In the genomic region with DNA sequence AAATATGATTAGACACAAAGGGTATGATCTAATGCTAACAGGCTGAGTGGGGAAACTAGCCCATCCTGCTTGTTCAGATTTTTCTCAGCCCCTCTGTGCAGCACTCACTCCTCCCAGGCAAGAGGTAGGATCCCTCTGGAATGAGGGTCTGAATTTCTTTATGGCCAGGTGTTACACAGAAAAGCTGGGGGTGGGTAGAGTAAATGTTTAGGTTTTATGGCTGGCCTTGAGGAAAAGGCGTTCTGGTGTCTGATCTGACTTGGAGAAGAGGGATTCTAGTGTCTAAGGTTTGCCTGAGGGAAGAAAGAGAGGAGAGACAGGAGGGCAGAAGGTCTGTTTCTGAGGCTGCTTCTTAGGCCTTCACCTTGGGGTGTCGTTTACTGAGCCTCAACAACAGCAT, we compare ENCODE assay signal across 2 cellular contexts.
TF ChIP-seq lines count a peak whose summit lies in the region.

No MANE protein-coding gene starts in this region.

TF ChIP-seq in GM12878, 131 proteins besides CTCF, POLR2A, EP300 and RAD21 (continues in another document):
- TF ChIP-seq, protein P1, sequence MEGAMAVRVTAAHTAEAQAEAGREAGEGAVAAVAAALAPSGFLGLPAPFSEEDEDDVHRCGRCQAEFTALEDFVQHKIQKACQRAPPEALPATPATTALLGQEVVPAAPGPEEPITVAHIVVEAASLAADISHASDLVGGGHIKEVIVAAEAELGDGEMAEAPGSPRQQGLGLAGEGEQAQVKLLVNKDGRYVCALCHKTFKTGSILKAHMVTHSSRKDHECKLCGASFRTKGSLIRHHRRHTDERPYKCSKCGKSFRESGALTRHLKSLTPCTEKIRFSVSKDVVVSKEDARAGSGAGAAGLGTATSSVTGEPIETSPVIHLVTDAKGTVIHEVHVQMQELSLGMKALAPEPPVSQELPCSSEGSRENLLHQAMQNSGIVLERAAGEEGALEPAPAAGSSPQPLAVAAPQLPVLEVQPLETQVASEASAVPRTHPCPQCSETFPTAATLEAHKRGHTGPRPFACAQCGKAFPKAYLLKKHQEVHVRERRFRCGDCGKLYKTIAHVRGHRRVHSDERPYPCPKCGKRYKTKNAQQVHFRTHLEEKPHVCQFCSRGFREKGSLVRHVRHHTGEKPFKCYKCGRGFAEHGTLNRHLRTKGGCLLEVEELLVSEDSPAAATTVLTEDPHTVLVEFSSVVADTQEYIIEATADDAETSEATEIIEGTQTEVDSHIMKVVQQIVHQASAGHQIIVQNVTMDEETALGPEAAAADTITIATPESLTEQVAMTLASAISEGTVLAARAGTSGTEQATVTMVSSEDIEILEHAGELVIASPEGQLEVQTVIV (IDR thresholded peaks at IDR 0.05; ENCODE audit: borderline replicate concordance, partially characterized antibody): no peak
- TF ChIP-seq GATAD2B (conservative IDR thresholded peaks at IDR 0.05; ENCODE audit: low read depth): no peak
- TF ChIP-seq ZZZ3 (IDR thresholded peaks at IDR 0.05; ENCODE audit: control insufficient read depth, insufficient read length, low read depth): no peak
- no peak for TF ChIP-seq BACH1 (IDR thresholded peaks at IDR 0.05; ENCODE audit: borderline replicate concordance)
- TF ChIP-seq, protein P2, sequence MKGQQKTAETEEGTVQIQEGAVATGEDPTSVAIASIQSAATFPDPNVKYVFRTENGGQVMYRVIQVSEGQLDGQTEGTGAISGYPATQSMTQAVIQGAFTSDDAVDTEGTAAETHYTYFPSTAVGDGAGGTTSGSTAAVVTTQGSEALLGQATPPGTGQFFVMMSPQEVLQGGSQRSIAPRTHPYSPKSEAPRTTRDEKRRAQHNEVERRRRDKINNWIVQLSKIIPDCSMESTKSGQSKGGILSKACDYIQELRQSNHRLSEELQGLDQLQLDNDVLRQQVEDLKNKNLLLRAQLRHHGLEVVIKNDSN (IDR thresholded peaks at IDR 0.05; ENCODE audit: borderline replicate concordance, extremely low read length, insufficient read depth, low read depth, low read length): no peak
- no peak for TF ChIP-seq NBN (IDR thresholded peaks at IDR 0.05)
- no peak for TF ChIP-seq YBX1 (IDR thresholded peaks at IDR 0.05)
- TF ChIP-seq SREBF2 (IDR thresholded peaks at IDR 0.05; ENCODE audit: low read length): no peak
- TF ChIP-seq, protein P3, sequence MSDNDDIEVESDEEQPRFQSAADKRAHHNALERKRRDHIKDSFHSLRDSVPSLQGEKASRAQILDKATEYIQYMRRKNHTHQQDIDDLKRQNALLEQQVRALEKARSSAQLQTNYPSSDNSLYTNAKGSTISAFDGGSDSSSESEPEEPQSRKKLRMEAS (IDR thresholded peaks at IDR 0.05; ENCODE audit: low read depth, low read length): no peak
- no peak for TF ChIP-seq ZSCAN29 (IDR thresholded peaks at IDR 0.05)
- TF ChIP-seq, protein P4, sequence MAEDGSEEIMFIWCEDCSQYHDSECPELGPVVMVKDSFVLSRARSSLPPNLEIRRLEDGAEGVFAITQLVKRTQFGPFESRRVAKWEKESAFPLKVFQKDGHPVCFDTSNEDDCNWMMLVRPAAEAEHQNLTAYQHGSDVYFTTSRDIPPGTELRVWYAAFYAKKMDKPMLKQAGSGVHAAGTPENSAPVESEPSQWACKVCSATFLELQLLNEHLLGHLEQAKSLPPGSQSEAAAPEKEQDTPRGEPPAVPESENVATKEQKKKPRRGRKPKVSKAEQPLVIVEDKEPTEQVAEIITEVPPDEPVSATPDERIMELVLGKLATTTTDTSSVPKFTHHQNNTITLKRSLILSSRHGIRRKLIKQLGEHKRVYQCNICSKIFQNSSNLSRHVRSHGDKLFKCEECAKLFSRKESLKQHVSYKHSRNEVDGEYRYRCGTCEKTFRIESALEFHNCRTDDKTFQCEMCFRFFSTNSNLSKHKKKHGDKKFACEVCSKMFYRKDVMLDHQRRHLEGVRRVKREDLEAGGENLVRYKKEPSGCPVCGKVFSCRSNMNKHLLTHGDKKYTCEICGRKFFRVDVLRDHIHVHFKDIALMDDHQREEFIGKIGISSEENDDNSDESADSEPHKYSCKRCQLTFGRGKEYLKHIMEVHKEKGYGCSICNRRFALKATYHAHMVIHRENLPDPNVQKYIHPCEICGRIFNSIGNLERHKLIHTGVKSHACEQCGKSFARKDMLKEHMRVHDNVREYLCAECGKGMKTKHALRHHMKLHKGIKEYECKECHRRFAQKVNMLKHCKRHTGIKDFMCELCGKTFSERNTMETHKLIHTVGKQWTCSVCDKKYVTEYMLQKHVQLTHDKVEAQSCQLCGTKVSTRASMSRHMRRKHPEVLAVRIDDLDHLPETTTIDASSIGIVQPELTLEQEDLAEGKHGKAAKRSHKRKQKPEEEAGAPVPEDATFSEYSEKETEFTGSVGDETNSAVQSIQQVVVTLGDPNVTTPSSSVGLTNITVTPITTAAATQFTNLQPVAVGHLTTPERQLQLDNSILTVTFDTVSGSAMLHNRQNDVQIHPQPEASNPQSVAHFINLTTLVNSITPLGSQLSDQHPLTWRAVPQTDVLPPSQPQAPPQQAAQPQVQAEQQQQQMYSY (CRISPR knock-in tag; IDR thresholded peaks at IDR 0.05): no peak
- TF ChIP-seq SMAD1 (IDR thresholded peaks at IDR 0.05; ENCODE audit: low read depth, partially characterized antibody): no peak
- no peak for TF ChIP-seq ASH2L (IDR thresholded peaks at IDR 0.05; ENCODE audit: borderline replicate concordance, low read depth)
- TF ChIP-seq, protein P5, sequence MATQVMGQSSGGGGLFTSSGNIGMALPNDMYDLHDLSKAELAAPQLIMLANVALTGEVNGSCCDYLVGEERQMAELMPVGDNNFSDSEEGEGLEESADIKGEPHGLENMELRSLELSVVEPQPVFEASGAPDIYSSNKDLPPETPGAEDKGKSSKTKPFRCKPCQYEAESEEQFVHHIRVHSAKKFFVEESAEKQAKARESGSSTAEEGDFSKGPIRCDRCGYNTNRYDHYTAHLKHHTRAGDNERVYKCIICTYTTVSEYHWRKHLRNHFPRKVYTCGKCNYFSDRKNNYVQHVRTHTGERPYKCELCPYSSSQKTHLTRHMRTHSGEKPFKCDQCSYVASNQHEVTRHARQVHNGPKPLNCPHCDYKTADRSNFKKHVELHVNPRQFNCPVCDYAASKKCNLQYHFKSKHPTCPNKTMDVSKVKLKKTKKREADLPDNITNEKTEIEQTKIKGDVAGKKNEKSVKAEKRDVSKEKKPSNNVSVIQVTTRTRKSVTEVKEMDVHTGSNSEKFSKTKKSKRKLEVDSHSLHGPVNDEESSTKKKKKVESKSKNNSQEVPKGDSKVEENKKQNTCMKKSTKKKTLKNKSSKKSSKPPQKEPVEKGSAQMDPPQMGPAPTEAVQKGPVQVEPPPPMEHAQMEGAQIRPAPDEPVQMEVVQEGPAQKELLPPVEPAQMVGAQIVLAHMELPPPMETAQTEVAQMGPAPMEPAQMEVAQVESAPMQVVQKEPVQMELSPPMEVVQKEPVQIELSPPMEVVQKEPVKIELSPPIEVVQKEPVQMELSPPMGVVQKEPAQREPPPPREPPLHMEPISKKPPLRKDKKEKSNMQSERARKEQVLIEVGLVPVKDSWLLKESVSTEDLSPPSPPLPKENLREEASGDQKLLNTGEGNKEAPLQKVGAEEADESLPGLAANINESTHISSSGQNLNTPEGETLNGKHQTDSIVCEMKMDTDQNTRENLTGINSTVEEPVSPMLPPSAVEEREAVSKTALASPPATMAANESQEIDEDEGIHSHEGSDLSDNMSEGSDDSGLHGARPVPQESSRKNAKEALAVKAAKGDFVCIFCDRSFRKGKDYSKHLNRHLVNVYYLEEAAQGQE (IDR thresholded peaks at IDR 0.05; ENCODE audit: low read depth, low read length): no peak
- no peak for TF ChIP-seq ZNF274 (IDR thresholded peaks at IDR 0.05; ENCODE audit: insufficient read depth, insufficient read length)
- no peak for TF ChIP-seq SRF (IDR thresholded peaks at IDR 0.05; ENCODE audit: low read depth in 2 of 2, low read length in 2 of 2)
- no peak for TF ChIP-seq LARP7 (IDR thresholded peaks at IDR 0.05)

TF ChIP-seq in WTC11, 78 proteins besides CTCF, POLR2A, EP300 and RAD21:
- TF ChIP-seq ZNF317 (CRISPR knock-in tag; IDR thresholded peaks at IDR 0.05; ENCODE audit: borderline replicate concordance, low read depth) (no peak), HMGA2 (CRISPR knock-in tag; IDR thresholded peaks at IDR 0.05) (no peak), EMX1 (CRISPR knock-in tag; IDR thresholded peaks at IDR 0.05) (no peak), FOXK1 (CRISPR knock-in tag; IDR thresholded peaks at IDR 0.05) (no peak), GTF2I (CRISPR knock-in tag; conservative IDR thresholded peaks at IDR 0.05) (no peak)
- TF ChIP-seq, protein P6, sequence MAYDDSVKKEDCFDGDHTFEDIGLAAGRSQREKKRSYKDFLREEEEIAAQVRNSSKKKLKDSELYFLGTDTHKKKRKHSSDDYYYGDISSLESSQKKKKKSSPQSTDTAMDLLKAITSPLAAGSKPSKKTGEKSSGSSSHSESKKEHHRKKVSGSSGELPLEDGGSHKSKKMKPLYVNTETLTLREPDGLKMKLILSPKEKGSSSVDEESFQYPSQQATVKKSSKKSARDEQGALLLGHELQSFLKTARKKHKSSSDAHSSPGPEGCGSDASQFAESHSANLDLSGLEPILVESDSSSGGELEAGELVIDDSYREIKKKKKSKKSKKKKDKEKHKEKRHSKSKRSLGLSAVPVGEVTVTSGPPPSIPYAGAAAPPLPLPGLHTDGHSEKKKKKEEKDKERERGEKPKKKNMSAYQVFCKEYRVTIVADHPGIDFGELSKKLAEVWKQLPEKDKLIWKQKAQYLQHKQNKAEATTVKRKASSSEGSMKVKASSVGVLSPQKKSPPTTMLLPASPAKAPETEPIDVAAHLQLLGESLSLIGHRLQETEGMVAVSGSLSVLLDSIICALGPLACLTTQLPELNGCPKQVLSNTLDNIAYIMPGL (CRISPR knock-in tag; IDR thresholded peaks at IDR 0.05): no peak
- TF ChIP-seq, protein P7, sequence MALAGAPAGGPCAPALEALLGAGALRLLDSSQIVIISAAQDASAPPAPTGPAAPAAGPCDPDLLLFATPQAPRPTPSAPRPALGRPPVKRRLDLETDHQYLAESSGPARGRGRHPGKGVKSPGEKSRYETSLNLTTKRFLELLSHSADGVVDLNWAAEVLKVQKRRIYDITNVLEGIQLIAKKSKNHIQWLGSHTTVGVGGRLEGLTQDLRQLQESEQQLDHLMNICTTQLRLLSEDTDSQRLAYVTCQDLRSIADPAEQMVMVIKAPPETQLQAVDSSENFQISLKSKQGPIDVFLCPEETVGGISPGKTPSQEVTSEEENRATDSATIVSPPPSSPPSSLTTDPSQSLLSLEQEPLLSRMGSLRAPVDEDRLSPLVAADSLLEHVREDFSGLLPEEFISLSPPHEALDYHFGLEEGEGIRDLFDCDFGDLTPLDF (CRISPR knock-in tag; IDR thresholded peaks at IDR 0.05): no peak
- TF ChIP-seq, protein P8, sequence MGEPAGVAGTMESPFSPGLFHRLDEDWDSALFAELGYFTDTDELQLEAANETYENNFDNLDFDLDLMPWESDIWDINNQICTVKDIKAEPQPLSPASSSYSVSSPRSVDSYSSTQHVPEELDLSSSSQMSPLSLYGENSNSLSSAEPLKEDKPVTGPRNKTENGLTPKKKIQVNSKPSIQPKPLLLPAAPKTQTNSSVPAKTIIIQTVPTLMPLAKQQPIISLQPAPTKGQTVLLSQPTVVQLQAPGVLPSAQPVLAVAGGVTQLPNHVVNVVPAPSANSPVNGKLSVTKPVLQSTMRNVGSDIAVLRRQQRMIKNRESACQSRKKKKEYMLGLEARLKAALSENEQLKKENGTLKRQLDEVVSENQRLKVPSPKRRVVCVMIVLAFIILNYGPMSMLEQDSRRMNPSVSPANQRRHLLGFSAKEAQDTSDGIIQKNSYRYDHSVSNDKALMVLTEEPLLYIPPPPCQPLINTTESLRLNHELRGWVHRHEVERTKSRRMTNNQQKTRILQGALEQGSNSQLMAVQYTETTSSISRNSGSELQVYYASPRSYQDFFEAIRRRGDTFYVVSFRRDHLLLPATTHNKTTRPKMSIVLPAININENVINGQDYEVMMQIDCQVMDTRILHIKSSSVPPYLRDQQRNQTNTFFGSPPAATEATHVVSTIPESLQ (CRISPR knock-in tag; IDR thresholded peaks at IDR 0.05): no peak
